Comparison of ENCODE assay signal across 9 cellular contexts in the genomic region with DNA sequence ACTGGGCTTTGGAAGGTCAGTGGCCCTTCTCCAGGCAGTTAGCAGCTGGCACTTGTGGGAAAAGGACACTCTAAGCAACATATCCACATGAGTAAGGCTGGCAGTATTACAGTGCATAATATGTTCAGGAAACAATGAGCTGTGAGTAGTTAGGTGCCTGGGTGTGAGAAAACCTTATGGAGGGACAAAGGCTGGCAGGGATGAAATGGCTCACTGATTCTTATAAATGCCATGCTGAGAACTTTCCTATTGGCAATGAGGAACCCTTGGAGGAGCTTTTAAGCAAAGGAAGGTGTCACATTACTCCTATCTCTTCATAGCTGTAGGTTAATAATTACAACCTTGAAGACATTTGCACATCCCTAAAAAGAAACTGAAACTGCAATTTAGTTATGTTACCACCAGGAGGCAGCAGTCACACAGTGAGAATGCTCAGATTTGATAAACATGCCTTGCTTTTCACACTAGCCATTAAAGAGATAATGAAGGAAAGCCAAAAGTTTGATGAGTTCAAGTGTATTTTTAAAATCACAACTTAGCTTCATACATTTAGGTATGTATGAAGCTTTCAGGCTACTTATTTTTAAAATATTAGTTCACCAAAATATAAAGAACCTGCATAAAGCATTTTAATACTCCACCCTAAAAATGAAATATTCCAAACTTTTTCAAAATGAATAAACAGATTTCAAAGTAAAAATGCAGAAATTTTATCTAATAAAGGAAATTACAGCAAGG.
DNase-seq lines count a peak whose midpoint lies in the region; ATAC-seq, FAIRE-seq and TF ChIP-seq lines count a peak whose summit lies in the region.
"Had no signal": no experiment of that assay in that cellular context is flagged by ENCODE, and none has a peak within 500 bp of the region (broad histone marks: within the 10 kb centered on the region; RNA-seq: fewer than 3 reads in every experiment).

No MANE protein-coding gene starts in this region.

- FAIRE-seq in A549 (lab: Jason Lieb, UNC) = no peak

- no peak for TF ChIP-seq POLR2A in A549 (IDR thresholded peaks at IDR 0.05; ENCODE audit: low read length)

- TF ChIP-seq CTCF in A549 (IDR thresholded peaks at IDR 0.05) (peak; percentile 27; the same call in 1 of the 3 replicates), GM12873 (IDR thresholded peaks at IDR 0.05; ENCODE audit: insufficient read depth, low read depth, low read length, missing control alignments) (peak; percentile 72), RWPE1 (conservative IDR thresholded peaks at IDR 0.05; ENCODE audit: low read depth) (peak; percentile 18; the same call in 1 of the 2 replicates)

- peaks cover 7% of the 10 kb centered on the region for H3K4me1 ChIP-seq in A549

- H3K4me3 ChIP-seq in A549 = no peak overlapping the region
- H3K4me3 ChIP-seq: lung had no signal

- POLR2A ChIA-PET in A549 (lab: Yijun Ruan, JAX) (no interaction called here), RWPE1 (lab: Yijun Ruan, JAX; ENCODE audit: low non-redundant PET) (no interaction called here)

- DNase-seq in A549 (ENCODE audit: low read depth in 1 of 2, low spot score in 1 of 2) = peak in 1 of 2 experiments; percentile 17
- no peak for DNase-seq in RWPE1 (ENCODE audit: low spot score)
- DNase-seq in glomerular visceral epithelial cell (ENCODE audit: extremely low spot score) = peak; percentile 40
- DNase-seq in A172 (ENCODE audit: low spot score) = no peak
- no peak for DNase-seq in sciatic nerve (ENCODE audit: low spot score)
- no peak for DNase-seq in stimulated activated naive CD4-positive, alpha-beta T cell treated with Interleukin-2 at 50 U/mL for 16 hours (lab: John Stamatoyannopoulos, UW)

- no peak for TF ChIP-seq EP300 in A549 (IDR thresholded peaks at IDR 0.05)

- ATAC-seq in A549 (no peak), sciatic nerve (no peak), GM21786 (IDR thresholded peaks at IDR 0.05; ENCODE audit: unreplicated experiment) (no peak)

- H3K4me2 ChIP-seq in A549 = no peak overlapping the region

- H3K27ac ChIP-seq in A549 = no peak overlapping the region
- H3K27ac ChIP-seq in RWPE1 = no peak overlapping the region

- CTCF ChIA-PET in A549 (lab: Yijun Ruan, JAX) (interaction anchor here (0.7 to 1.5 kb wide), 4 partner anchors 49 to 411 kb away, joined by 3 to 7 read pairs (median 4); no protein-coding TSS in a partner anchor), RWPE1 (lab: Yijun Ruan, JAX) (interaction anchor here (0.7 to 1.1 kb wide), 4 partner anchors 23 to 1188 kb away, joined by 3 to 4 read pairs (median 3); no protein-coding TSS in a partner anchor)

- intact Hi-C loops in sciatic nerve (cut with DNase I) = no loop called here

- peak; percentile 14 to 28; a peak in 2 of 5 replicates for TF ChIP-seq RAD21 in A549 (conservative IDR thresholded peaks at IDR 0.05 in 1 of 2, IDR thresholded peaks at IDR 0.05 in 1 of 2)

- H3K9me3 ChIP-seq in A549 = peaks cover 6% of the 10 kb centered on the region; the same call in 2 of the 3 replicates

TF ChIP-seq in A549, 52 proteins besides CTCF, POLR2A, EP300 and RAD21:
- peak; percentile 22; the same call in 1 of the 3 replicates for TF ChIP-seq SMC3 (IDR thresholded peaks at IDR 0.05)
- TF ChIP-seq, protein P1, sequence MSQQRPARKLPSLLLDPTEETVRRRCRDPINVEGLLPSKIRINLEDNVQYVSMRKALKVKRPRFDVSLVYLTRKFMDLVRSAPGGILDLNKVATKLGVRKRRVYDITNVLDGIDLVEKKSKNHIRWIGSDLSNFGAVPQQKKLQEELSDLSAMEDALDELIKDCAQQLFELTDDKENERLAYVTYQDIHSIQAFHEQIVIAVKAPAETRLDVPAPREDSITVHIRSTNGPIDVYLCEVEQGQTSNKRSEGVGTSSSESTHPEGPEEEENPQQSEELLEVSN (IDR thresholded peaks at IDR 0.05; ENCODE audit: borderline replicate concordance, low read depth) = no peak
TF ChIP-seq in A549: peak in this region for 1.

Comparison
In these comparisons a context has a peak if more than half of its experiments do, and no peak if none do; other contexts are left out.
1. CTCF ChIP-seq: peak in every context shown above with its lines; median percentile 72 in GM12873; 27 in A549; 18 in RWPE1.